In the genomic region with DNA sequence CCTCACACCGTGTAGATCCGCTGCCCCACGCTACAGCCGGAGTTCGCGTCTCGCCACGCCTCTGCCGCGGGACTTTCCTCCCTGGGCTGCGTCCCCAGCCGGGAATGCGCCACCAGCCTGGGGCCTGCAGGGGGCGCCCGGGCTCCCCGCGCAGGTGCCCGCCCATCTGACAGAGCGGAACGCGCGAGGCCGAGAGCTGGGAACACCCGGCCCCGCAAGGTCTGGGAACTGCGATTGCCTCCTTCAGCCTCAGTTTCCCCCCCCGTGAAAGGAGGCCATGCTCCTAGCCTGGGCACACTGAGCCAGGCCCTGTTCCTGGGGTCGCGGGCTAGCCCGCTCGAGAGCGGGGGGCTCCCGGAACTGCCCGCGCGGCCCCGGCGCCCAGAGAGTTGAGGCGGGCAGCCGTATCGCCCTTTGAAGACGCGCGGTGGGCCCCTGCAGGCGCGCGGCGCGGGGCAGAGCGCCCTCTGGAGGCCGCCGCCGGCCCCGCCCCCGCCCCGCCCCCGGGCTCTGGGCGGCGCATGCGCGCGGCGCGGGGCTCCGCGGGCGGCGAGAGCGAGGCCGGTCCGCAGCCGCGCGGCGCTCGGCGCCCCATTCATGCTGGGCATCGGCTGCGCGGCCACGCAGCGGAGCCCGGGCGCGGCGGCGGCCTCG, we compare ENCODE assay signal across 1 cellular context.
TF ChIP-seq lines count a peak whose summit lies in the region.

A gene (plus strand): TSS at position 594 of the 654 bp plus-strand sequence. CDS start 5,479 bp downstream, outside the sequence.

TF ChIP-seq in GM23338, 12 proteins besides CTCF, POLR2A, EP300 and RAD21 (continued from another document):
- TF ChIP-seq, protein P1, sequence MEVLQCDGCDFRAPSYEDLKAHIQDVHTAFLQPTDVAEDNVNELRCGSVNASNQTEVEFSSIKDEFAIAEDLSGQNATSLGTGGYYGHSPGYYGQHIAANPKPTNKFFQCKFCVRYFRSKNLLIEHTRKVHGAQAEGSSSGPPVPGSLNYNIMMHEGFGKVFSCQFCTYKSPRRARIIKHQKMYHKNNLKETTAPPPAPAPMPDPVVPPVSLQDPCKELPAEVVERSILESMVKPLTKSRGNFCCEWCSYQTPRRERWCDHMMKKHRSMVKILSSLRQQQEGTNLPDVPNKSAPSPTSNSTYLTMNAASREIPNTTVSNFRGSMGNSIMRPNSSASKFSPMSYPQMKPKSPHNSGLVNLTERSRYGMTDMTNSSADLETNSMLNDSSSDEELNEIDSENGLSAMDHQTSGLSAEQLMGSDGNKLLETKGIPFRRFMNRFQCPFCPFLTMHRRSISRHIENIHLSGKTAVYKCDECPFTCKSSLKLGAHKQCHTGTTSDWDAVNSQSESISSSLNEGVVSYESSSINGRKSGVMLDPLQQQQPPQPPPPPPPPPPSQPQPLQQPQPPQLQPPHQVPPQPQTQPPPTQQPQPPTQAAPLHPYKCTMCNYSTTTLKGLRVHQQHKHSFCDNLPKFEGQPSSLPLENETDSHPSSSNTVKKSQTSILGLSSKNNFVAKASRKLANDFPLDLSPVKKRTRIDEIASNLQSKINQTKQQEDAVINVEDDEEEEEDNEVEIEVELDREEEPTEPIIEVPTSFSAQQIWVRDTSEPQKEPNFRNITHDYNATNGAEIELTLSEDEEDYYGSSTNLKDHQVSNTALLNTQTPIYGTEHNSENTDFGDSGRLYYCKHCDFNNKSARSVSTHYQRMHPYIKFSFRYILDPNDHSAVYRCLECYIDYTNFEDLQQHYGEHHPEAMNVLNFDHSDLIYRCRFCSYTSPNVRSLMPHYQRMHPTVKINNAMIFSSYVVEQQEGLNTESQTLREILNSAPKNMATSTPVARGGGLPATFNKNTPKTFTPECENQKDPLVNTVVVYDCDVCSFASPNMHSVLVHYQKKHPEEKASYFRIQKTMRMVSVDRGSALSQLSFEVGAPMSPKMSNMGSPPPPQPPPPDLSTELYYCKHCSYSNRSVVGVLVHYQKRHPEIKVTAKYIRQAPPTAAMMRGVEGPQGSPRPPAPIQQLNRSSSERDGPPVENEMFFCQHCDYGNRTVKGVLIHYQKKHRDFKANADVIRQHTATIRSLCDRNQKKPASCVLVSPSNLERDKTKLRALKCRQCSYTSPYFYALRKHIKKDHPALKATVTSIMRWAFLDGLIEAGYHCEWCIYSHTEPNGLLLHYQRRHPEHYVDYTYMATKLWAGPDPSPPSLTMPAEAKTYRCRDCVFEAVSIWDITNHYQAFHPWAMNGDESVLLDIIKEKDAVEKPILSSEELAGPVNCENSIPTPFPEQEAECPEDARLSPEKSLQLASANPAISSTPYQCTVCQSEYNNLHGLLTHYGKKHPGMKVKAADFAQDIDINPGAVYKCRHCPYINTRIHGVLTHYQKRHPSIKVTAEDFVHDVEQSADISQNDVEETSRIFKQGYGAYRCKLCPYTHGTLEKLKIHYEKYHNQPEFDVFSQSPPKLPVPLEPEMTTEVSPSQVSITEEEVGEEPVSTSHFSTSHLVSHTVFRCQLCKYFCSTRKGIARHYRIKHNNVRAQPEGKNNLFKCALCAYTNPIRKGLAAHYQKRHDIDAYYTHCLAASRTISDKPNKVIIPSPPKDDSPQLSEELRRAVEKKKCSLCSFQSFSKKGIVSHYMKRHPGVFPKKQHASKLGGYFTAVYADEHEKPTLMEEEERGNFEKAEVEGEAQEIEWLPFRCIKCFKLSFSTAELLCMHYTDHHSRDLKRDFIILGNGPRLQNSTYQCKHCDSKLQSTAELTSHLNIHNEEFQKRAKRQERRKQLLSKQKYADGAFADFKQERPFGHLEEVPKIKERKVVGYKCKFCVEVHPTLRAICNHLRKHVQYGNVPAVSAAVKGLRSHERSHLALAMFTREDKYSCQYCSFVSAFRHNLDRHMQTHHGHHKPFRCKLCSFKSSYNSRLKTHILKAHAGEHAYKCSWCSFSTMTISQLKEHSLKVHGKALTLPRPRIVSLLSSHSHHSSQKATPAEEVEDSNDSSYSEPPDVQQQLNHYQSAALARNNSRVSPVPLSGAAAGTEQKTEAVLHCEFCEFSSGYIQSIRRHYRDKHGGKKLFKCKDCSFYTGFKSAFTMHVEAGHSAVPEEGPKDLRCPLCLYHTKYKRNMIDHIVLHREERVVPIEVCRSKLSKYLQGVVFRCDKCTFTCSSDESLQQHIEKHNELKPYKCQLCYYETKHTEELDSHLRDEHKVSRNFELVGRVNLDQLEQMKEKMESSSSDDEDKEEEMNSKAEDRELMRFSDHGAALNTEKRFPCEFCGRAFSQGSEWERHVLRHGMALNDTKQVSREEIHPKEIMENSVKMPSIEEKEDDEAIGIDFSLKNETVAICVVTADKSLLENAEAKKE (CRISPR knock-in tag; IDR thresholded peaks at IDR 0.05) = no peak
- TF ChIP-seq EZH2 (IDR thresholded peaks at IDR 0.05; ENCODE audit: low read depth, unreplicated experiment) (no peak), EZH2phosphoT487 (IDR thresholded peaks at IDR 0.05; ENCODE audit: unreplicated experiment) (no peak), CREB1 (CRISPR knock-in tag; IDR thresholded peaks at IDR 0.05; ENCODE audit: low read depth) (0 out of 2 replicates have a peak, but pooled peaks have one; percentile 14)
- TF ChIP-seq, protein P2, sequence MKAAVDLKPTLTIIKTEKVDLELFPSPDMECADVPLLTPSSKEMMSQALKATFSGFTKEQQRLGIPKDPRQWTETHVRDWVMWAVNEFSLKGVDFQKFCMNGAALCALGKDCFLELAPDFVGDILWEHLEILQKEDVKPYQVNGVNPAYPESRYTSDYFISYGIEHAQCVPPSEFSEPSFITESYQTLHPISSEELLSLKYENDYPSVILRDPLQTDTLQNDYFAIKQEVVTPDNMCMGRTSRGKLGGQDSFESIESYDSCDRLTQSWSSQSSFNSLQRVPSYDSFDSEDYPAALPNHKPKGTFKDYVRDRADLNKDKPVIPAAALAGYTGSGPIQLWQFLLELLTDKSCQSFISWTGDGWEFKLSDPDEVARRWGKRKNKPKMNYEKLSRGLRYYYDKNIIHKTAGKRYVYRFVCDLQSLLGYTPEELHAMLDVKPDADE (IDR thresholded peaks at IDR 0.05) = no peak
- TF ChIP-seq, protein P3, sequence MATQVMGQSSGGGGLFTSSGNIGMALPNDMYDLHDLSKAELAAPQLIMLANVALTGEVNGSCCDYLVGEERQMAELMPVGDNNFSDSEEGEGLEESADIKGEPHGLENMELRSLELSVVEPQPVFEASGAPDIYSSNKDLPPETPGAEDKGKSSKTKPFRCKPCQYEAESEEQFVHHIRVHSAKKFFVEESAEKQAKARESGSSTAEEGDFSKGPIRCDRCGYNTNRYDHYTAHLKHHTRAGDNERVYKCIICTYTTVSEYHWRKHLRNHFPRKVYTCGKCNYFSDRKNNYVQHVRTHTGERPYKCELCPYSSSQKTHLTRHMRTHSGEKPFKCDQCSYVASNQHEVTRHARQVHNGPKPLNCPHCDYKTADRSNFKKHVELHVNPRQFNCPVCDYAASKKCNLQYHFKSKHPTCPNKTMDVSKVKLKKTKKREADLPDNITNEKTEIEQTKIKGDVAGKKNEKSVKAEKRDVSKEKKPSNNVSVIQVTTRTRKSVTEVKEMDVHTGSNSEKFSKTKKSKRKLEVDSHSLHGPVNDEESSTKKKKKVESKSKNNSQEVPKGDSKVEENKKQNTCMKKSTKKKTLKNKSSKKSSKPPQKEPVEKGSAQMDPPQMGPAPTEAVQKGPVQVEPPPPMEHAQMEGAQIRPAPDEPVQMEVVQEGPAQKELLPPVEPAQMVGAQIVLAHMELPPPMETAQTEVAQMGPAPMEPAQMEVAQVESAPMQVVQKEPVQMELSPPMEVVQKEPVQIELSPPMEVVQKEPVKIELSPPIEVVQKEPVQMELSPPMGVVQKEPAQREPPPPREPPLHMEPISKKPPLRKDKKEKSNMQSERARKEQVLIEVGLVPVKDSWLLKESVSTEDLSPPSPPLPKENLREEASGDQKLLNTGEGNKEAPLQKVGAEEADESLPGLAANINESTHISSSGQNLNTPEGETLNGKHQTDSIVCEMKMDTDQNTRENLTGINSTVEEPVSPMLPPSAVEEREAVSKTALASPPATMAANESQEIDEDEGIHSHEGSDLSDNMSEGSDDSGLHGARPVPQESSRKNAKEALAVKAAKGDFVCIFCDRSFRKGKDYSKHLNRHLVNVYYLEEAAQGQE (IDR thresholded peaks at IDR 0.05; ENCODE audit: unreplicated experiment) = no peak
